Comparison of ENCODE assay signal across 13 cellular contexts in genomic region chr15:101684384-101684783, GRCh38. TPM values are rescaled to one million over a fixed set of nuclear protein-coding genes. Genes with fewer than 3 reads are reported as not detected.
DNase-seq lines count a peak whose midpoint lies in the region; ATAC-seq and TF ChIP-seq lines count a peak whose summit lies in the region.
"Had no signal": no experiment of that assay in that cellular context is flagged by ENCODE, and none has a peak within 500 bp of the region (broad histone marks: within the 10 kb centered on the region; RNA-seq: fewer than 3 reads in every experiment).

No MANE protein-coding gene starts in this region.

- TF ChIP-seq CTCF in transverse colon (IDR thresholded peaks at IDR 0.05), result no peak

- intact Hi-C loops in transverse colon (cut with DNase I; ENCODE audit: low total_unique reads), result no loop called here

- DNase-seq in ELF-1 (ENCODE audit: low read depth, low spot score) (peak; percentile 14), NCI-H460 (ENCODE audit: extremely low read depth, low read depth) (peak; percentile 9), myocyte (ENCODE audit: low read depth) (peak; percentile 59), transverse colon (no peak), foreskin melanocyte (no peak), middle frontal gyrus (ENCODE audit: extremely low spot score, low spot score) (no peak)
- DNase-seq: activated CD4-positive, alpha-beta T cell treated with anti-CD3 and anti-CD28 coated beads, Interleukin-2, amount 10 ng/mL, durations not matched to agents 7 days and 5 days; activated naive CD4-positive, alpha-beta T cell treated with anti-CD3 and anti-CD28 coated beads, Interleukin-2, amount 10 ng/mL, durations not matched to agents 7 days and 5 days; DMS153; effector CD4-positive, alpha-beta T cell; NCI-H1092; NCI-H524 treated with DMSO at 0.1 percent for 48 hours had no signal

- no peak overlapping the region for H3K27ac ChIP-seq in transverse colon

- WGBS in transverse colon (ENCODE audit: low coverage in 1 of 2), 2 donors, result 43 to 50% methylated on average over 1 of the region's 1 CpG

- no peaks in the 10 kb centered on the region for H3K9me3 ChIP-seq in transverse colon

- in situ Hi-C loops in transverse colon (cut with MboI; ENCODE audit: low pct_ligation_motif_present in 1 of 4, low pct_unique_long_range_greater_than_20kb in 1 of 4, low sequenced_read_pairs in 3 of 4), result no loop called here

- no peak for TF ChIP-seq EP300 in transverse colon (IDR thresholded peaks at IDR 0.05; ENCODE audit: low read depth)

- peaks cover 0 to 26% (median 7%) of the 10 kb centered on the region in 4 donors for H3K36me3 ChIP-seq in transverse colon

- no peaks in the 10 kb centered on the region for H3K4me1 ChIP-seq in transverse colon

- ATAC-seq in esophagus mucosa, result peak; percentile 60

- H3K4me3 ChIP-seq in transverse colon, result no peak overlapping the region

- TF ChIP-seq POLR2A in transverse colon (IDR thresholded peaks at IDR 0.05), result no peak

- no peaks in the 10 kb centered on the region for H3K27me3 ChIP-seq in transverse colon

RNA-seq across cellular contexts. Expression of gene TM2D3, which starts 32.2 kb away (rescaled TPM):
- total RNA-seq in NCI-H460 (2014; rRNA removed; shearing (Covaris generic)), result 32.3 and 35.8 TPM in 2 replicates
- 30.5 and 53.1 TPM in 2 replicates for polyA plus RNA-seq in NCI-H460 (2014; cell fraction: nucleus; rRNA removed)
- total RNA-seq in esophagus mucosa (16.8 TPM), myocyte (39.4 and 51.5 TPM in 2 replicates), transverse colon (10 to 100 TPM; 13.8 to 46.4 (median 33.6) TPM)
- polyA plus RNA-seq in myocyte (2012), result 49.2 TPM

RNA-seq across cellular contexts. Expression of gene TARS3, which starts 39.9 kb away (rescaled TPM):
- total RNA-seq in NCI-H460 (2014; rRNA removed; shearing (Covaris generic)), result 9.2 and 10.2 TPM in 2 replicates
- 6.5 and 6.9 TPM in 2 replicates for polyA plus RNA-seq in NCI-H460 (2014; cell fraction: nucleus; rRNA removed)
- 4.3 TPM for total RNA-seq in esophagus mucosa
- total RNA-seq in myocyte, result 26.2 and 48.0 TPM in 2 replicates
- polyA plus RNA-seq in myocyte (2012), result 9.5 TPM
- total RNA-seq in transverse colon, result 10 to 100 TPM; 11.7 to 55.7 (median 15.0) TPM

Comparison
In these comparisons a context has a peak if more than half of its experiments do, and no peak if none do; other contexts are left out.
1. DNase-seq: peak in ELF-1 (single experiment), NCI-H460 (single experiment) and myocyte (single experiment); none in transverse colon (single experiment), foreskin melanocyte (single experiment) and middle frontal gyrus (single experiment).